In genomic region chr1:30684881-30685795, GRCh38 we compare ENCODE assay signal across 1 cellular context.
A peak's percentile ranks its signal among the peaks of the same experiment; 100 is the strongest.
TF ChIP-seq lines count a peak whose summit lies in the region.

No MANE protein-coding gene starts in this region.

TF ChIP-seq in K562, 482 proteins besides CTCF, POLR2A, EP300 and RAD21 (continued from another document):
- TF ChIP-seq MAFG (tag; conservative IDR thresholded peaks at IDR 0.05) (no peak), TAF9B (IDR thresholded peaks at IDR 0.05; ENCODE audit: partially characterized antibody) (no peak), NFRKB (IDR thresholded peaks at IDR 0.05; ENCODE audit: low read depth) (no peak), NONO (IDR thresholded peaks at IDR 0.05; ENCODE audit: low read depth in 2 of 2, low read length in 1 of 2) (no peak), POLR2AphosphoS2 (IDR thresholded peaks at IDR 0.05; ENCODE audit: low read length) (no peak), FOXA1 (IDR thresholded peaks at IDR 0.05; ENCODE audit: borderline replicate concordance) (no peak), NCOA1 (IDR thresholded peaks at IDR 0.05; ENCODE audit: low read depth) (no peak), LEF1 (IDR thresholded peaks at IDR 0.05) (no peak), ILK (tag; IDR thresholded peaks at IDR 0.05; ENCODE audit: borderline replicate concordance, low read depth) (no peak), SMC3 (conservative IDR thresholded peaks at IDR 0.05; ENCODE audit: insufficient read depth, low read depth, low read length) (no peak), HBP1 (CRISPR knock-in tag; IDR thresholded peaks at IDR 0.05) (no peak), ZNF407 (IDR thresholded peaks at IDR 0.05; ENCODE audit: low read depth) (no peak), LARP7 (IDR thresholded peaks at IDR 0.05) (no peak), DNMT1 (IDR thresholded peaks at IDR 0.05) (no peak), USF1 (CRISPR knock-in tag; IDR thresholded peaks at IDR 0.05) (peak; percentile 42; the same call in 1 of the 2 replicates), RBM22 (IDR thresholded peaks at IDR 0.05; ENCODE audit: low read depth, low read length, poor library complexity, severe bottlenecking) (no peak), TARDBP (IDR thresholded peaks at IDR 0.05) (no peak), CREM (IDR thresholded peaks at IDR 0.05; ENCODE audit: low read depth) (0 out of 2 replicates have a peak, but pooled peaks have one; percentile 8), HMG20A (CRISPR knock-in tag; conservative IDR thresholded peaks at IDR 0.05) (no peak), PURB (CRISPR knock-in tag; IDR thresholded peaks at IDR 0.05; ENCODE audit: low read depth) (no peak), SRSF7 (optimal IDR thresholded peaks at IDR 0.05; ENCODE audit: low read depth, low read length) (no peak), ADNP (tag; IDR thresholded peaks at IDR 0.05) (no peak)
- TF ChIP-seq, protein P1, sequence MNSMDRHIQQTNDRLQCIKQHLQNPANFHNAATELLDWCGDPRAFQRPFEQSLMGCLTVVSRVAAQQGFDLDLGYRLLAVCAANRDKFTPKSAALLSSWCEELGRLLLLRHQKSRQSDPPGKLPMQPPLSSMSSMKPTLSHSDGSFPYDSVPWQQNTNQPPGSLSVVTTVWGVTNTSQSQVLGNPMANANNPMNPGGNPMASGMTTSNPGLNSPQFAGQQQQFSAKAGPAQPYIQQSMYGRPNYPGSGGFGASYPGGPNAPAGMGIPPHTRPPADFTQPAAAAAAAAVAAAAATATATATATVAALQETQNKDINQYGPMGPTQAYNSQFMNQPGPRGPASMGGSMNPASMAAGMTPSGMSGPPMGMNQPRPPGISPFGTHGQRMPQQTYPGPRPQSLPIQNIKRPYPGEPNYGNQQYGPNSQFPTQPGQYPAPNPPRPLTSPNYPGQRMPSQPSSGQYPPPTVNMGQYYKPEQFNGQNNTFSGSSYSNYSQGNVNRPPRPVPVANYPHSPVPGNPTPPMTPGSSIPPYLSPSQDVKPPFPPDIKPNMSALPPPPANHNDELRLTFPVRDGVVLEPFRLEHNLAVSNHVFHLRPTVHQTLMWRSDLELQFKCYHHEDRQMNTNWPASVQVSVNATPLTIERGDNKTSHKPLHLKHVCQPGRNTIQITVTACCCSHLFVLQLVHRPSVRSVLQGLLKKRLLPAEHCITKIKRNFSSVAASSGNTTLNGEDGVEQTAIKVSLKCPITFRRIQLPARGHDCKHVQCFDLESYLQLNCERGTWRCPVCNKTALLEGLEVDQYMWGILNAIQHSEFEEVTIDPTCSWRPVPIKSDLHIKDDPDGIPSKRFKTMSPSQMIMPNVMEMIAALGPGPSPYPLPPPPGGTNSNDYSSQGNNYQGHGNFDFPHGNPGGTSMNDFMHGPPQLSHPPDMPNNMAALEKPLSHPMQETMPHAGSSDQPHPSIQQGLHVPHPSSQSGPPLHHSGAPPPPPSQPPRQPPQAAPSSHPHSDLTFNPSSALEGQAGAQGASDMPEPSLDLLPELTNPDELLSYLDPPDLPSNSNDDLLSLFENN (IDR thresholded peaks at IDR 0.05; ENCODE audit: low read depth in 2 of 2, low read length in 2 of 2), result no peak
- TF ChIP-seq, protein P2, sequence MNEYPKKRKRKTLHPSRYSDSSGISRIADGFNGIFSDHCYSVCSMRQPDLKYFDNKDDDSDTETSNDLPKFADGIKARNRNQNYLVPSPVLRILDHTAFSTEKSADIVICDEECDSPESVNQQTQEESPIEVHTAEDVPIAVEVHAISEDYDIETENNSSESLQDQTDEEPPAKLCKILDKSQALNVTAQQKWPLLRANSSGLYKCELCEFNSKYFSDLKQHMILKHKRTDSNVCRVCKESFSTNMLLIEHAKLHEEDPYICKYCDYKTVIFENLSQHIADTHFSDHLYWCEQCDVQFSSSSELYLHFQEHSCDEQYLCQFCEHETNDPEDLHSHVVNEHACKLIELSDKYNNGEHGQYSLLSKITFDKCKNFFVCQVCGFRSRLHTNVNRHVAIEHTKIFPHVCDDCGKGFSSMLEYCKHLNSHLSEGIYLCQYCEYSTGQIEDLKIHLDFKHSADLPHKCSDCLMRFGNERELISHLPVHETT (CRISPR knock-in tag; conservative IDR thresholded peaks at IDR 0.05 in 1 of 2, IDR thresholded peaks at IDR 0.05 in 1 of 2), result no peak
- TF ChIP-seq, protein P3, sequence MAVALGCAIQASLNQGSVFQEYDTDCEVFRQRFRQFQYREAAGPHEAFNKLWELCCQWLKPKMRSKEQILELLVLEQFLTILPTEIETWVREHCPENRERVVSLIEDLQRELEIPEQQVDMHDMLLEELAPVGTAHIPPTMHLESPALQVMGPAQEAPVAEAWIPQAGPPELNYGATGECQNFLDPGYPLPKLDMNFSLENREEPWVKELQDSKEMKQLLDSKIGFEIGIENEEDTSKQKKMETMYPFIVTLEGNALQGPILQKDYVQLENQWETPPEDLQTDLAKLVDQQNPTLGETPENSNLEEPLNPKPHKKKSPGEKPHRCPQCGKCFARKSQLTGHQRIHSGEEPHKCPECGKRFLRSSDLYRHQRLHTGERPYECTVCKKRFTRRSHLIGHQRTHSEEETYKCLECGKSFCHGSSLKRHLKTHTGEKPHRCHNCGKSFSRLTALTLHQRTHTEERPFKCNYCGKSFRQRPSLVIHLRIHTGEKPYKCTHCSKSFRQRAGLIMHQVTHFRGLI (CRISPR knock-in tag; IDR thresholded peaks at IDR 0.05), result no peak
- TF ChIP-seq, protein P4, sequence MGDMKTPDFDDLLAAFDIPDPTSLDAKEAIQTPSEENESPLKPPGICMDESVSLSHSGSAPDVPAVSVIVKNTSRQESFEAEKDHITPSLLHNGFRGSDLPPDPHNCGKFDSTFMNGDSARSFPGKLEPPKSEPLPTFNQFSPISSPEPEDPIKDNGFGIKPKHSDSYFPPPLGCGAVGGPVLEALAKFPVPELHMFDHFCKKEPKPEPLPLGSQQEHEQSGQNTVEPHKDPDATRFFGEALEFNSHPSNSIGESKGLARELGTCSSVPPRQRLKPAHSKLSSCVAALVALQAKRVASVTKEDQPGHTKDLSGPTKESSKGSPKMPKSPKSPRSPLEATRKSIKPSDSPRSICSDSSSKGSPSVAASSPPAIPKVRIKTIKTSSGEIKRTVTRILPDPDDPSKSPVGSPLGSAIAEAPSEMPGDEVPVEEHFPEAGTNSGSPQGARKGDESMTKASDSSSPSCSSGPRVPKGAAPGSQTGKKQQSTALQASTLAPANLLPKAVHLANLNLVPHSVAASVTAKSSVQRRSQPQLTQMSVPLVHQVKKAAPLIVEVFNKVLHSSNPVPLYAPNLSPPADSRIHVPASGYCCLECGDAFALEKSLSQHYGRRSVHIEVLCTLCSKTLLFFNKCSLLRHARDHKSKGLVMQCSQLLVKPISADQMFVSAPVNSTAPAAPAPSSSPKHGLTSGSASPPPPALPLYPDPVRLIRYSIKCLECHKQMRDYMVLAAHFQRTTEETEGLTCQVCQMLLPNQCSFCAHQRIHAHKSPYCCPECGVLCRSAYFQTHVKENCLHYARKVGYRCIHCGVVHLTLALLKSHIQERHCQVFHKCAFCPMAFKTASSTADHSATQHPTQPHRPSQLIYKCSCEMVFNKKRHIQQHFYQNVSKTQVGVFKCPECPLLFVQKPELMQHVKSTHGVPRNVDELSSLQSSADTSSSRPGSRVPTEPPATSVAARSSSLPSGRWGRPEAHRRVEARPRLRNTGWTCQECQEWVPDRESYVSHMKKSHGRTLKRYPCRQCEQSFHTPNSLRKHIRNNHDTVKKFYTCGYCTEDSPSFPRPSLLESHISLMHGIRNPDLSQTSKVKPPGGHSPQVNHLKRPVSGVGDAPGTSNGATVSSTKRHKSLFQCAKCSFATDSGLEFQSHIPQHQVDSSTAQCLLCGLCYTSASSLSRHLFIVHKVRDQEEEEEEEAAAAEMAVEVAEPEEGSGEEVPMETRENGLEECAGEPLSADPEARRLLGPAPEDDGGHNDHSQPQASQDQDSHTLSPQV (IDR thresholded peaks at IDR 0.05), result no peak
- TF ChIP-seq, protein P5, sequence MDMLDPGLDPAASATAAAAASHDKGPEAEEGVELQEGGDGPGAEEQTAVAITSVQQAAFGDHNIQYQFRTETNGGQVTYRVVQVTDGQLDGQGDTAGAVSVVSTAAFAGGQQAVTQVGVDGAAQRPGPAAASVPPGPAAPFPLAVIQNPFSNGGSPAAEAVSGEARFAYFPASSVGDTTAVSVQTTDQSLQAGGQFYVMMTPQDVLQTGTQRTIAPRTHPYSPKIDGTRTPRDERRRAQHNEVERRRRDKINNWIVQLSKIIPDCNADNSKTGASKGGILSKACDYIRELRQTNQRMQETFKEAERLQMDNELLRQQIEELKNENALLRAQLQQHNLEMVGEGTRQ (CRISPR knock-in tag; IDR thresholded peaks at IDR 0.05), result peak; percentile 36; the same call in 1 of the 2 replicates
